ENCODE assay signal across 7 cellular contexts in the genomic region with DNA sequence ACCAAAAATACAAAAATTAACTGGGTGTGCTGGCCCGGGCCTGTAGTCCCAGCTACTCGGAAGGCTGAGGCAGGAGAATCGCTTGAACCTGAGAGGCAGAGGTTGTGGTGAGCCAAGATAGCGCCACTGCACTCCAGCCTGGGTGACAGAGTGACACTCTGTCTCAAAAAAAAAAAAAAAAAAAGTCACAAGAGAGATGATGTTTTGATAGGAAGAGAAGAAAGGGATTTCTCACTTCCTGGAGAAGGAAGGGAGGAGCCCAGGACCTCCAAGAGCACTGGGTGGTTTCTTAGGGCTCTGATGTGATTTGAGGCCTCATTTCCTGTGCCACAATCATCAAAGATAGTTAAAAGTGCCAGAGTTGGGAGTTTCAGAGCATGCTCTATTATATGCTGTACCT.
DNase-seq lines count a peak whose midpoint lies in the region; ATAC-seq lines count a peak whose summit lies in the region.
"Not testable (repeated sequence)": the region's sequence is repeated elsewhere in the genome, so short reads cannot be mapped to it uniquely, and the experiment has no call there.

No MANE protein-coding gene starts in this region.

- H3K36me3 ChIP-seq in effector memory CD4-positive, alpha-beta T cell (ENCODE audit: control insufficient read depth, insufficient read depth, low read length): not testable (repeated sequence)

- peak; percentile 96 for DNase-seq in Jurkat, Clone E6-1 (ENCODE audit: low read depth, low spot score)
- peak in 3 of 5 experiments; percentile 41 to 90 (median 73) for DNase-seq in T-helper 2 cell
- DNase-seq in activated CD4-positive, alpha-beta T cell treated with anti-CD3 and anti-CD28 coated beads, Interleukin-2, amount 50 U/mL, for 1 hour: peak; percentile 32
- not testable (repeated sequence) for DNase-seq in activated T-cell treated with anti-CD3 and anti-CD28 coated beads, Interleukin-2, amount 50 U/mL, for 4 hours
- peak; percentile 10 to 55 (median 37) for DNase-seq in effector memory CD4-positive, alpha-beta T cell
- DNase-seq in stimulated activated CD4-positive, alpha-beta T cell treated with anti-CD3 and anti-CD28 coated beads, Interleukin-4, amount 100 ng/mL, for 24 hours: peak; percentile 28

- not testable (repeated sequence) for H3K9me3 Mint-ChIP-seq in activated T-cell treated with anti-CD3 and anti-CD28 coated beads, Interleukin-2, amount 50 U/mL, for 4 hours; activated naive CD4-positive, alpha-beta T cell treated with anti-CD3 and anti-CD28 coated beads, Interleukin-2, amount 50 U/mL, for 24 hours

- H3K27me3 Mint-ChIP-seq in activated T-cell treated with anti-CD3 and anti-CD28 coated beads, Interleukin-2, amount 50 U/mL, for 4 hours (ENCODE audit: low read depth); activated naive CD4-positive, alpha-beta T cell treated with anti-CD3 and anti-CD28 coated beads, Interleukin-2, amount 50 U/mL, for 24 hours: not testable (repeated sequence)

- not testable (repeated sequence) for H3K36me3 Mint-ChIP-seq in activated T-cell treated with anti-CD3 and anti-CD28 coated beads, Interleukin-2, amount 50 U/mL, for 4 hours (ENCODE audit: insufficient read depth); activated naive CD4-positive, alpha-beta T cell treated with anti-CD3 and anti-CD28 coated beads, Interleukin-2, amount 50 U/mL, for 24 hours

- H3K4me1 Mint-ChIP-seq in activated T-cell treated with anti-CD3 and anti-CD28 coated beads, Interleukin-2, amount 50 U/mL, for 4 hours (ENCODE audit: low read depth): peaks cover 67% of the 10 kb centered on the region
- peaks cover 68% of the 10 kb centered on the region for H3K4me1 Mint-ChIP-seq in activated naive CD4-positive, alpha-beta T cell treated with anti-CD3 and anti-CD28 coated beads, Interleukin-2, amount 50 U/mL, for 24 hours

- peak overlapping the region; percentile 65 for H3K27ac ChIP-seq in effector memory CD4-positive, alpha-beta T cell (ENCODE audit: insufficient read depth, low read length, poor library complexity, severe bottlenecking)

- not testable (repeated sequence) for H3K4me3 ChIP-seq in Jurkat, Clone E6-1 (ENCODE audit: low read length); effector memory CD4-positive, alpha-beta T cell (ENCODE audit: insufficient read depth, low read depth, low read length, poor library complexity, severe bottlenecking)

- not testable (repeated sequence) for H3K27me3 ChIP-seq in effector memory CD4-positive, alpha-beta T cell (replicated peaks; ENCODE audit: control insufficient read depth, insufficient read depth, low read length, poor library complexity, severe bottlenecking)

- peak; percentile 29 to 34 for ATAC-seq in activated T-cell treated with anti-CD3 and anti-CD28 coated beads, Interleukin-2, amount 50 U/mL, for 4 hours

- H3K4me1 ChIP-seq in effector memory CD4-positive, alpha-beta T cell (ENCODE audit: control insufficient read depth, insufficient read depth, low read length, poor library complexity, severe bottlenecking): peaks cover 48% of the 10 kb centered on the region

- H3K9me3 ChIP-seq in effector memory CD4-positive, alpha-beta T cell (ENCODE audit: control insufficient read depth, low read length): not testable (repeated sequence)

- H3K4me3 Mint-ChIP-seq in activated T-cell treated with anti-CD3 and anti-CD28 coated beads, Interleukin-2, amount 50 U/mL, for 4 hours: not testable (repeated sequence)
- peak overlapping the region; percentile 53 for H3K4me3 Mint-ChIP-seq in activated naive CD4-positive, alpha-beta T cell treated with anti-CD3 and anti-CD28 coated beads, Interleukin-2, amount 50 U/mL, for 24 hours

- H3K27ac Mint-ChIP-seq in activated naive CD4-positive, alpha-beta T cell treated with anti-CD3 and anti-CD28 coated beads, Interleukin-2, amount 50 U/mL, for 24 hours: peak overlapping the region; percentile 86
